In genomic region chr9:124768778-124769350, GRCh38 we compare ENCODE assay signal across 8 cellular contexts. TPM values are rescaled to one million over a fixed set of nuclear protein-coding genes. Genes with fewer than 3 reads are reported as not detected.
DNase-seq lines count a peak whose midpoint lies in the region; ATAC-seq, FAIRE-seq and TF ChIP-seq lines count a peak whose summit lies in the region.

No MANE protein-coding gene starts in this region.

- TF ChIP-seq EP300 in suprapubic skin (IDR thresholded peaks at IDR 0.05), result no peak

- TF ChIP-seq CTCF in WERI-Rb-1 (IDR thresholded peaks at IDR 0.05; ENCODE audit: low read depth, low read length) (no peak), kidney (IDR thresholded peaks at IDR 0.05; ENCODE audit: borderline replicate concordance, extremely low read depth, insufficient read depth) (no peak), suprapubic skin (IDR thresholded peaks at IDR 0.05) (no peak)

- no peak overlapping the region for H3K27ac Mint-ChIP-seq in activated naive CD4-positive, alpha-beta T cell treated with anti-CD3 and anti-CD28 coated beads for 36 hours

- no peaks in the 10 kb centered on the region for H3K9me3 Mint-ChIP-seq in activated naive CD4-positive, alpha-beta T cell treated with anti-CD3 and anti-CD28 coated beads for 36 hours

- H3K9ac ChIP-seq in kidney (ENCODE audit: low read length in 2 of 2), result no peak overlapping the region

- TF ChIP-seq POLR2A in suprapubic skin (IDR thresholded peaks at IDR 0.05), result no peak

- H3K4me3 Mint-ChIP-seq in activated naive CD4-positive, alpha-beta T cell treated with anti-CD3 and anti-CD28 coated beads for 36 hours, result peak overlapping the region; percentile 83

- H3K27ac ChIP-seq in WERI-Rb-1 (peak overlapping the region; percentile 90), kidney (ENCODE audit: low read depth in 2 of 2, low read length in 2 of 2) (no peak overlapping the region), suprapubic skin (no peak overlapping the region)

- H3K27me3 Mint-ChIP-seq in activated naive CD4-positive, alpha-beta T cell treated with anti-CD3 and anti-CD28 coated beads for 36 hours (ENCODE audit: low read depth), result peaks cover 65% of the 10 kb centered on the region

- DNase-seq in activated naive CD4-positive, alpha-beta T cell treated with anti-CD3 and anti-CD28 coated beads for 36 hours, result no peak
- DNase-seq in activated naive CD4-positive, alpha-beta T cell (lab: John Stamatoyannopoulos, UW), result no peak
- DNase-seq in WERI-Rb-1 (no peak), kidney (no peak), suprapubic skin (ENCODE audit: low spot score in 2 of 2) (no peak), nucleus accumbens (lab: John Stamatoyannopoulos, UW) (no peak), hypothalamus (lab: John Stamatoyannopoulos, UW) (no peak)

- H3K4me1 Mint-ChIP-seq in activated naive CD4-positive, alpha-beta T cell treated with anti-CD3 and anti-CD28 coated beads for 36 hours (ENCODE audit: low read depth), result peaks cover 21% of the 10 kb centered on the region

- no peak for ATAC-seq in GM21723 (IDR thresholded peaks at IDR 0.05; ENCODE audit: unreplicated experiment)

- intact Hi-C loops in activated naive CD4-positive, alpha-beta T cell treated with anti-CD3 and anti-CD28 coated beads for 36 hours (cut with micrococcal nuclease), result loop anchor here (2.0 kb wide), 1 partner anchor 56 kb away; no protein-coding TSS in a partner anchor
- intact Hi-C loops in kidney (cut with DNase I), result no loop called here

- H3K36me3 Mint-ChIP-seq in activated naive CD4-positive, alpha-beta T cell treated with anti-CD3 and anti-CD28 coated beads for 36 hours (ENCODE audit: low read depth), result no peaks in the 10 kb centered on the region

- H3K27me3 ChIP-seq in WERI-Rb-1 (ENCODE audit: insufficient read depth, low read depth, severe bottlenecking) (no peaks in the 10 kb centered on the region), suprapubic skin (peaks cover 35% of the 10 kb centered on the region)

- H3K36me3 ChIP-seq in WERI-Rb-1 (peaks cover 2% of the 10 kb centered on the region; the same call in 1 of the 2 replicates), kidney (ENCODE audit: control insufficient read depth in 1 of 2, insufficient read depth in 2 of 2, low read length in 2 of 2) (no peaks in the 10 kb centered on the region), suprapubic skin (no peaks in the 10 kb centered on the region)

- CTCF ChIA-PET in activated naive CD4-positive, alpha-beta T cell treated with anti-CD3 and anti-CD28 coated beads for 36 hours (lab: Charles Lee), result interaction anchor here (0.9 to 12.7 kb wide), 2 partner anchors 56 to 81 kb away, joined by 3 to 315 read pairs; partner anchors contain the start of gene WDR38

- H3K4me3 ChIP-seq in WERI-Rb-1 (ENCODE audit: low read depth, low read length) (peak overlapping the region; percentile 70), kidney (ENCODE audit: low read length in 2 of 2) (peak overlapping the region; percentile 36 to 89), suprapubic skin (peak overlapping the region; percentile 82)

- no peaks in the 10 kb centered on the region for H3K9me3 ChIP-seq in WERI-Rb-1 (ENCODE audit: severe bottlenecking)
- H3K9me3 ChIP-seq in kidney (ENCODE audit: control insufficient read depth in 1 of 2, low read length in 2 of 2), result no peaks in the 10 kb centered on the region
- H3K9me3 ChIP-seq in suprapubic skin, result no peaks in the 10 kb centered on the region

- H3K4me1 ChIP-seq in kidney (ENCODE audit: control insufficient read depth in 1 of 2, insufficient read depth in 1 of 2, low read depth in 1 of 2, low read length in 2 of 2), result peaks cover 0 to 5% of the 10 kb centered on the region in 2 donors
- H3K4me1 ChIP-seq in suprapubic skin, result peaks cover 25% of the 10 kb centered on the region

- FAIRE-seq in kidney (lab: Jason Lieb, UNC), result no peak

- 40% methylated on average over 7 of the region's 7 CpGs for WGBS in suprapubic skin

RNA-seq across cellular contexts. Expression of gene NR6A1, which starts 2.2 kb away (rescaled TPM):
- total RNA-seq in activated naive CD4-positive, alpha-beta T cell treated with anti-CD3 and anti-CD28 coated beads for 36 hours, result 1 to 10 TPM; 1.8 TPM
- 3.5 TPM for total RNA-seq in kidney
- 1.2 TPM for polyA plus RNA-seq in kidney (ENCODE audit: insufficient read depth, low read depth, low replicate concordance)
- 10 to 100 TPM in 1 of 4 donors, 1 to 10 TPM in 3; 6.5 to 10.1 (median 6.8) TPM for total RNA-seq in suprapubic skin

RNA-seq across cellular contexts. Expression of gene OLFML2A, which starts 8.1 kb away (rescaled TPM):
- total RNA-seq in activated naive CD4-positive, alpha-beta T cell treated with anti-CD3 and anti-CD28 coated beads for 36 hours, result not detected
- total RNA-seq in kidney, result 12.2 TPM
- polyA plus RNA-seq in kidney (ENCODE audit: insufficient read depth, low read depth, low replicate concordance), result 5.1 TPM
- total RNA-seq in suprapubic skin, result 10 to 100 TPM; 14.6 to 36.8 (median 18.9) TPM

Comparison
In these comparisons a context has a peak if more than half of its experiments do, and no peak if none do; other contexts are left out.
1. RNA of gene OLFML2A, which starts 8.1 kb away (total RNA-seq): 14.6 to 36.8 TPM in suprapubic skin and 12.2 TPM in kidney (single experiment); not detected in activated naive CD4-positive, alpha-beta T cell treated with anti-CD3 and anti-CD28 coated beads for 36 hours; every median in the first group is over 10 times any median in the second.
2. Peak in every context shown above with its lines, with median percentiles within 50 percentile points of each other: H3K4me3 ChIP-seq.